Comparison of ENCODE assay signal across 1 cellular context in the genomic region with DNA sequence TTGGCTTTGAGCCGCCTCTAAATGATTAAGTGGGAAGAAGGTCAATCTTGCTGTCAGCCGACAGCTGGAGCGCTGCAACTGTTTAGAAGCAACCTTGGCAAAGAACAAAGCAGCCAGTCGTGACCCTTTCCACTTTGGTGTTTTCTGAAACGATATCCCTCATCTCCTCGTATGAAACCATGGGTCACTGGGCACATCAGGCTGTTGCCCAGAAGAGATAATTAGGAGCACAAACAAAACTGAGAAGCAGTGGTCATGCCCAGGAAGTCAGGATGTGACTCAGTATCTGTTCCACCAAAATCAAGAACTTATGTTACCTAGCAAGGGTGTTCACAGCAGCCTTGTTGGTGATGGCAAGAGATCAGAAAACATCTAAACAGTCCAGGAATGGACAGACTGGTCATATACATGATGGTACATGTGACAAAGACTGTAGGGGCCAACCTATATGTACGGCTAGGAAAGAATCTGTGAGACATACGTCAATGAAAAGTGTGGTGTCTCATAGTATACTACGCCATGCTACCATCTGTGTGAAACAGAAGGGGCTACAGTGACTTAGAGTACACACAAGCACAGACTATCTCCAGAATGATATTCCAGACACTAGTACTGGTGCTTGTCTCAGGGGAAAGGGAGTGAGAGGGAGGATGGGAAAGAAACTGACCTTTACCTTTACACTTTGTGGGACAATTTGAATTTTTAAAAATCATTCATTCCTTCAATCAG.
TF ChIP-seq lines count a peak whose summit lies in the region.

No MANE protein-coding gene starts in this region.

TF ChIP-seq in IMR-90, 13 proteins besides CTCF, POLR2A, EP300 and RAD21:
- TF ChIP-seq NFE2L2 (IDR thresholded peaks at IDR 0.05; ENCODE audit: low read depth, low read length) (no peak), FOS (IDR thresholded peaks at IDR 0.05; ENCODE audit: low read depth, low read length) (peak; percentile 19; the same call in 1 of the 2 replicates)
- TF ChIP-seq, protein P1, sequence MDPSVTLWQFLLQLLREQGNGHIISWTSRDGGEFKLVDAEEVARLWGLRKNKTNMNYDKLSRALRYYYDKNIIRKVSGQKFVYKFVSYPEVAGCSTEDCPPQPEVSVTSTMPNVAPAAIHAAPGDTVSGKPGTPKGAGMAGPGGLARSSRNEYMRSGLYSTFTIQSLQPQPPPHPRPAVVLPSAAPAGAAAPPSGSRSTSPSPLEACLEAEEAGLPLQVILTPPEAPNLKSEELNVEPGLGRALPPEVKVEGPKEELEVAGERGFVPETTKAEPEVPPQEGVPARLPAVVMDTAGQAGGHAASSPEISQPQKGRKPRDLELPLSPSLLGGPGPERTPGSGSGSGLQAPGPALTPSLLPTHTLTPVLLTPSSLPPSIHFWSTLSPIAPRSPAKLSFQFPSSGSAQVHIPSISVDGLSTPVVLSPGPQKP (IDR thresholded peaks at IDR 0.05; ENCODE audit: borderline replicate concordance, low read depth, low read length), result no peak
